1 cellular context compared by ENCODE assay signal in the genomic region with DNA sequence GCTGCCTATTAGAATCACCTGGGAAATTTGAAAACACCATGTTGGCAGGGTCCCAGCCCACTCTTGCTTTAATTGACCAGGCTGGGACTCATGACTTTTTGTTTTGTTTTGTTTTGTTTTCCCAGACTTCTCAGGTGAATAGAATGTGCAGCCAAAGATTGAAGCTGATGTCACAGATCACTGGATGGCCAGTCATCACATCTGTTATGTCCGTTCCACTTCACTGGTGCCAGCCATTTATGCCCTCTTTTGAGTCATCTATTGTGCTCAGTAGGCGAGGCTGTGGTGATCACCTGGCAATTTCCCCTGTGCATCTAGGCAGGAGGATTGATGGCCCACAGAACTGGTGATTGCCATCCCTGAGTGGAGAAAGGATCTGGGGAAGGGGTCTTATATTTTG.
TF ChIP-seq lines count a peak whose summit lies in the region.

No MANE protein-coding gene starts in this region.

TF ChIP-seq in WTC11, 78 proteins besides CTCF, POLR2A, EP300 and RAD21 (continued from another document):
- TF ChIP-seq, protein P1, sequence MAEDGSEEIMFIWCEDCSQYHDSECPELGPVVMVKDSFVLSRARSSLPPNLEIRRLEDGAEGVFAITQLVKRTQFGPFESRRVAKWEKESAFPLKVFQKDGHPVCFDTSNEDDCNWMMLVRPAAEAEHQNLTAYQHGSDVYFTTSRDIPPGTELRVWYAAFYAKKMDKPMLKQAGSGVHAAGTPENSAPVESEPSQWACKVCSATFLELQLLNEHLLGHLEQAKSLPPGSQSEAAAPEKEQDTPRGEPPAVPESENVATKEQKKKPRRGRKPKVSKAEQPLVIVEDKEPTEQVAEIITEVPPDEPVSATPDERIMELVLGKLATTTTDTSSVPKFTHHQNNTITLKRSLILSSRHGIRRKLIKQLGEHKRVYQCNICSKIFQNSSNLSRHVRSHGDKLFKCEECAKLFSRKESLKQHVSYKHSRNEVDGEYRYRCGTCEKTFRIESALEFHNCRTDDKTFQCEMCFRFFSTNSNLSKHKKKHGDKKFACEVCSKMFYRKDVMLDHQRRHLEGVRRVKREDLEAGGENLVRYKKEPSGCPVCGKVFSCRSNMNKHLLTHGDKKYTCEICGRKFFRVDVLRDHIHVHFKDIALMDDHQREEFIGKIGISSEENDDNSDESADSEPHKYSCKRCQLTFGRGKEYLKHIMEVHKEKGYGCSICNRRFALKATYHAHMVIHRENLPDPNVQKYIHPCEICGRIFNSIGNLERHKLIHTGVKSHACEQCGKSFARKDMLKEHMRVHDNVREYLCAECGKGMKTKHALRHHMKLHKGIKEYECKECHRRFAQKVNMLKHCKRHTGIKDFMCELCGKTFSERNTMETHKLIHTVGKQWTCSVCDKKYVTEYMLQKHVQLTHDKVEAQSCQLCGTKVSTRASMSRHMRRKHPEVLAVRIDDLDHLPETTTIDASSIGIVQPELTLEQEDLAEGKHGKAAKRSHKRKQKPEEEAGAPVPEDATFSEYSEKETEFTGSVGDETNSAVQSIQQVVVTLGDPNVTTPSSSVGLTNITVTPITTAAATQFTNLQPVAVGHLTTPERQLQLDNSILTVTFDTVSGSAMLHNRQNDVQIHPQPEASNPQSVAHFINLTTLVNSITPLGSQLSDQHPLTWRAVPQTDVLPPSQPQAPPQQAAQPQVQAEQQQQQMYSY (CRISPR knock-in tag; IDR thresholded peaks at IDR 0.05) = no peak
- TF ChIP-seq, protein P2, sequence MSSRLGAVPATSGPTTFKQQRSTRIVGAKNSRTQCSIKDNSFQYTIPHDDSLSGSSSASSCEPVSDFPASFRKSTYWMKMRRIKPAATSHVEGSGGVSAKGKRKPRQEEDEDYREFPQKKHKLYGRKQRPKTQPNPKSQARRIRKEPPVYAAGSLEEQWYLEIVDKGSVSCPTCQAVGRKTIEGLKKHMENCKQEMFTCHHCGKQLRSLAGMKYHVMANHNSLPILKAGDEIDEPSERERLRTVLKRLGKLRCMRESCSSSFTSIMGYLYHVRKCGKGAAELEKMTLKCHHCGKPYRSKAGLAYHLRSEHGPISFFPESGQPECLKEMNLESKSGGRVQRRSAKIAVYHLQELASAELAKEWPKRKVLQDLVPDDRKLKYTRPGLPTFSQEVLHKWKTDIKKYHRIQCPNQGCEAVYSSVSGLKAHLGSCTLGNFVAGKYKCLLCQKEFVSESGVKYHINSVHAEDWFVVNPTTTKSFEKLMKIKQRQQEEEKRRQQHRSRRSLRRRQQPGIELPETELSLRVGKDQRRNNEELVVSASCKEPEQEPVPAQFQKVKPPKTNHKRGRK (CRISPR knock-in tag; IDR thresholded peaks at IDR 0.05; ENCODE audit: borderline replicate concordance) = no peak
- no peak for TF ChIP-seq ELF4 (CRISPR knock-in tag; IDR thresholded peaks at IDR 0.05; ENCODE audit: low read depth)
